34 cellular contexts compared by ENCODE assay signal in the genomic region with DNA sequence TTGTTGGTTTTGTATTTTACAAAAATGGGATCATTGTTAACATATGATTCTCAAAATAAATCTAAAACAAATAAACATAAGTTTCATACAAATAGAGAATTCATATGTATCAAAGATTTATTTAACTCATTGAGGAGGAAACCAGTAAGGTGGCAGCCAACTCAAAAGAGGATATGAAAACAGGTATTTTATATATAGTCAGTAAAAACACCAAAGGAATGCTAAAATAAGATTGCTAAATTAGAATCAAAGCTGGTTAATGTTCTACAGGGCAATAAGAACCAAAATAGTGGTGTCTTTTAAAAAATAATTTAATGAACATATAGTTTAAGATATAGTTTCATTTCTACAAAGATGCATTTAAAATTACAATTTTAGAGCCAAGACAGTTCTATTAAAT. TPM values are rescaled to one million over a fixed set of nuclear protein-coding genes. Genes with fewer than 3 reads are reported as not detected.
"Had no signal": no experiment of that assay in that cellular context is flagged by ENCODE, and none has a peak within 500 bp of the region (broad histone marks: within the 10 kb centered on the region; RNA-seq: fewer than 3 reads in every experiment).

No MANE protein-coding gene starts in this region.

- H3K4me3 ChIP-seq: cardiac muscle cell, SJSA1 had no signal

- H3K4me1 ChIP-seq: SJSA1 had no signal

- H3K27ac ChIP-seq: cardiac muscle cell, SJSA1, VCaP had no signal

- ATAC-seq: activated CD8-positive, alpha-beta memory T cell treated with anti-CD3 and anti-CD28 coated beads, Interleukin-2, amount 10 ng/mL, durations not matched to agents 7 days and 5 days; Panc1; T-cell; T-helper 17 cell had no signal

- H3K9me2 ChIP-seq: SK-N-SH had no signal

- H3K27ac Mint-ChIP-seq: activated CD4-positive, alpha-beta memory T cell treated with anti-CD3 and anti-CD28 coated beads, Interleukin-2, amount 10 ng/mL, durations not matched to agents 7 days and 5 days; activated CD8-positive, alpha-beta memory T cell treated with anti-CD3 and anti-CD28 coated beads, Interleukin-2, amount 10 ng/mL, durations not matched to agents 7 days and 5 days; activated naive CD4-positive, alpha-beta T cell treated with anti-CD3 and anti-CD28 coated beads, Interleukin-2, amount 10 ng/mL, durations not matched to agents 7 days and 5 days; activated naive CD8-positive, alpha-beta T cell; T-cell; T-helper 17 cell had no signal

- H3K36me3 Mint-ChIP-seq: activated CD8-positive, alpha-beta memory T cell treated with anti-CD3 and anti-CD28 coated beads, Interleukin-2, amount 10 ng/mL, durations not matched to agents 7 days and 5 days; activated naive CD4-positive, alpha-beta T cell treated with anti-CD3 and anti-CD28 coated beads, Interleukin-2, amount 10 ng/mL, durations not matched to agents 7 days and 5 days; T-cell had no signal

- DNase-seq: activated CD4-positive, alpha-beta memory T cell treated with anti-CD3 and anti-CD28 coated beads, Interleukin-2, amount 10 ng/mL, durations not matched to agents 7 days and 5 days; activated CD4-positive, alpha-beta T cell treated with anti-CD3 and anti-CD28 coated beads for 1 hour; activated CD4-positive, alpha-beta T cell treated with anti-CD3 and anti-CD28 coated beads for 48 hours; activated CD4-positive, CD25-positive, alpha-beta regulatory T cell; activated CD8-positive, alpha-beta memory T cell treated with anti-CD3 and anti-CD28 coated beads for 24 hours; activated CD8-positive, alpha-beta memory T cell treated with anti-CD3 and anti-CD28 coated beads, Interleukin-2, amount 10 ng/mL, durations not matched to agents 7 days and 5 days; activated CD8-positive, alpha-beta memory T cell treated with anti-CD3 and anti-CD28 coated beads, Interleukin-2, amount 50 U/mL, for 48 hours; activated effector memory CD4-positive, alpha-beta T cell treated with Interleukin-2 at 50 U/mL for 16 hours; activated naive CD4-positive, alpha-beta T cell treated with anti-CD3 and anti-CD28 coated beads, Interleukin-2, amount 10 ng/mL, durations not matched to agents 7 days and 5 days; activated T-cell treated with anti-CD3 and anti-CD28 coated beads, Interleukin-2, amount 50 U/mL, for 48 hours; amniotic stem cell; aorta; Karpas-422; NCI-H1105; NCI-H1417 treated with DMSO at 0.1 percent for 48 hours; NCI-H187 treated with DMSO at 0.1 percent for 48 hours; NCI-H2081; NCI-H345; NCI-H526; NCI-H748 treated with DMSO at 0.1 percent for 48 hours; NK-92 treated with Interleukin-12 subunit alpha and Interleukin-12 subunit beta, amount 100 ng/mL, for 24 hours; SHP77; SK-N-SH; T-cell; T-helper 17 cell had no signal

- H3K4me3 Mint-ChIP-seq: activated CD4-positive, alpha-beta memory T cell treated with anti-CD3 and anti-CD28 coated beads, Interleukin-2, amount 10 ng/mL, durations not matched to agents 7 days and 5 days; activated CD8-positive, alpha-beta memory T cell treated with anti-CD3 and anti-CD28 coated beads, Interleukin-2, amount 10 ng/mL, durations not matched to agents 7 days and 5 days; activated naive CD4-positive, alpha-beta T cell treated with anti-CD3 and anti-CD28 coated beads, Interleukin-2, amount 10 ng/mL, durations not matched to agents 7 days and 5 days; activated naive CD8-positive, alpha-beta T cell; central memory CD8-positive, alpha-beta T cell; T-cell; T-helper 17 cell had no signal

- H3K9me3 Mint-ChIP-seq: activated CD4-positive, alpha-beta memory T cell treated with anti-CD3 and anti-CD28 coated beads, Interleukin-2, amount 10 ng/mL, durations not matched to agents 7 days and 5 days; activated naive CD4-positive, alpha-beta T cell treated with anti-CD3 and anti-CD28 coated beads, Interleukin-2, amount 10 ng/mL, durations not matched to agents 7 days and 5 days; central memory CD8-positive, alpha-beta T cell; T-cell had no signal

- H3K4me2 ChIP-seq: SK-N-SH had no signal

- H3K27me3 Mint-ChIP-seq: activated naive CD4-positive, alpha-beta T cell treated with anti-CD3 and anti-CD28 coated beads, Interleukin-2, amount 10 ng/mL, durations not matched to agents 7 days and 5 days; activated naive CD8-positive, alpha-beta T cell; central memory CD8-positive, alpha-beta T cell; T-helper 17 cell had no signal

- H3K9me3 ChIP-seq: SJSA1, SK-N-SH had no signal

- H3K4me1 Mint-ChIP-seq: activated CD4-positive, alpha-beta memory T cell treated with anti-CD3 and anti-CD28 coated beads, Interleukin-2, amount 10 ng/mL, durations not matched to agents 7 days and 5 days; activated CD8-positive, alpha-beta memory T cell treated with anti-CD3 and anti-CD28 coated beads, Interleukin-2, amount 10 ng/mL, durations not matched to agents 7 days and 5 days; activated naive CD4-positive, alpha-beta T cell treated with anti-CD3 and anti-CD28 coated beads, Interleukin-2, amount 10 ng/mL, durations not matched to agents 7 days and 5 days; central memory CD8-positive, alpha-beta T cell; T-cell; T-helper 17 cell had no signal

- H3K36me3 ChIP-seq: cardiac muscle cell, SJSA1 had no signal

RNA-seq across cellular contexts. Expression of a gene that starts 23.1 kb away (rescaled TPM):
- total RNA-seq: chondrocyte had no signal
- polyA plus RNA-seq: SK-N-SH had no signal

RNA-seq across cellular contexts. Expression of a gene that starts 31.5 kb away (rescaled TPM):
- total RNA-seq: activated CD4-positive, alpha-beta memory T cell treated with anti-CD3 and anti-CD28 coated beads, Interleukin-2, amount 10 ng/mL, durations not matched to agents 7 days and 5 days; activated CD8-positive, alpha-beta memory T cell treated with anti-CD3 and anti-CD28 coated beads, Interleukin-2, amount 10 ng/mL, durations not matched to agents 7 days and 5 days; aorta; chondrocyte; MCF 10A; RPMI7951; SJSA1; T-cell; T-helper 17 cell had no signal
- polyA plus RNA-seq: aorta, SK-N-SH had no signal
